Comparison of ENCODE assay signal across 9 cellular contexts in genomic region chr4:184762100-184762499, GRCh38. TPM values are rescaled to one million over a fixed set of nuclear protein-coding genes. Genes with fewer than 3 reads are reported as not detected.
DNase-seq lines count a peak whose midpoint lies in the region; ATAC-seq and TF ChIP-seq lines count a peak whose summit lies in the region.
"Had no signal": no experiment of that assay in that cellular context is flagged by ENCODE, and none has a peak within 500 bp of the region (broad histone marks: within the 10 kb centered on the region; RNA-seq: fewer than 3 reads in every experiment).

No MANE protein-coding gene starts in this region.

- peak overlapping the region; percentile 43 for H3K4me3 Mint-ChIP-seq in T-helper 17 cell

- H3K9me3 ChIP-seq in T-helper 17 cell (ENCODE audit: control insufficient read depth, low read length, poor library complexity, severe bottlenecking), result no peaks in the 10 kb centered on the region
- no peaks in the 10 kb centered on the region for H3K9me3 ChIP-seq in mucosa of descending colon
- H3K9me3 ChIP-seq in thyroid gland, result no peaks in the 10 kb centered on the region
- H3K9me3 ChIP-seq: colonic mucosa had no signal

- H3K4me1 Mint-ChIP-seq in T-helper 17 cell, result peaks cover 6% of the 10 kb centered on the region

- H3K27me3 Mint-ChIP-seq in T-helper 17 cell, result no peaks in the 10 kb centered on the region

- DNase-seq in T-helper 17 cell (no peak), mucosa of descending colon (no peak), iPS-NIHi11 (ENCODE audit: low spot score) (no peak), SIG-M5 treated with dmso at 0.1 percent for 504 hours (lab: John Stamatoyannopoulos, UW; ENCODE audit: unreplicated experiment) (no peak), mesenteric fat pad (ENCODE audit: low spot score) (no peak), thyroid gland (no peak)
- DNase-seq: colonic mucosa had no signal

- H3K4me1 ChIP-seq in mucosa of descending colon (ENCODE audit: low read depth), result no peaks in the 10 kb centered on the region
- peaks cover 0 to under 1% of the 10 kb centered on the region in 2 donors for H3K4me1 ChIP-seq in thyroid gland
- H3K4me1 ChIP-seq: colonic mucosa had no signal

- TF ChIP-seq CTCF in mucosa of descending colon (IDR thresholded peaks at IDR 0.05) (no peak), thyroid gland (IDR thresholded peaks at IDR 0.05) (no peak)

- H3K27me3 ChIP-seq in thyroid gland, result no peaks in the 10 kb centered on the region
- H3K27me3 ChIP-seq: colonic mucosa had no signal

- intact Hi-C loops in mucosa of descending colon (cut with DNase I, micrococcal nuclease), result no loop called here
- intact Hi-C loops in thyroid gland (cut with DNase I), result no loop called here

- no peak overlapping the region for H3K27ac ChIP-seq in thyroid gland
- H3K27ac ChIP-seq: colonic mucosa had no signal

- no peak for TF ChIP-seq POLR2A in thyroid gland (IDR thresholded peaks at IDR 0.05)

- ATAC-seq in GM18498 (IDR thresholded peaks at IDR 0.05; ENCODE audit: unreplicated experiment) (peak; percentile 92), HG02571 (IDR thresholded peaks at IDR 0.05; ENCODE audit: unreplicated experiment) (peak; percentile 90), T-helper 17 cell (peak; percentile 95), mucosa of descending colon (peak; percentile 58)

- WGBS in thyroid gland, 2 donors, result 93 to 96% methylated on average over 5 of the region's 5 CpGs

- H3K36me3 ChIP-seq in mucosa of descending colon (ENCODE audit: low read depth) (no peaks in the 10 kb centered on the region), thyroid gland (peaks cover 46 to 48% of the 10 kb centered on the region in 2 donors)
- H3K36me3 ChIP-seq: colonic mucosa had no signal

- H3K4me3 ChIP-seq in mucosa of descending colon (no peak overlapping the region), thyroid gland (replicated peaks in 1 of 3) (no peak overlapping the region)
- H3K4me3 ChIP-seq: colonic mucosa had no signal

- peaks cover 2% of the 10 kb centered on the region for H3K36me3 Mint-ChIP-seq in T-helper 17 cell (ENCODE audit: low read depth)

- peak overlapping the region; percentile 74 for H3K27ac Mint-ChIP-seq in T-helper 17 cell

RNA-seq across cellular contexts. Expression of gene CENPU, which starts 28.2 kb away (rescaled TPM):
- 10 to 100 TPM in 1 of 2 donors, 1 to 10 TPM in 1; 5.4 to 10.4 TPM for total RNA-seq in T-helper 17 cell
- 10 to 100 TPM in 1 of 3 donors, 1 to 10 TPM in 2; 5.1 to 19.5 (median 9.5) TPM for total RNA-seq in mucosa of descending colon
- 3.0 TPM for total RNA-seq in mesenteric fat pad
- total RNA-seq in thyroid gland, result 1 to 10 TPM in 3 of 4 donors, not detected in 1; 1.8 to 3.5 (median 1.9) TPM
